In genomic region chr17:40417258-40417608, GRCh38 we compare ENCODE assay signal across 8 cellular contexts. TPM values are rescaled to one million over a fixed set of nuclear protein-coding genes. Genes with fewer than 3 reads are reported as not detected.
DNase-seq lines count a peak whose midpoint lies in the region; ATAC-seq and TF ChIP-seq lines count a peak whose summit lies in the region.

No MANE protein-coding gene starts in this region.

- ATAC-seq in activated T-helper 17 cell treated with anti-CD3 and anti-CD28 coated beads, Interleukin-2, amount 50 U/mL, for 72 hours (replicated peaks) = peak; percentile 12
- ATAC-seq in left colon = peak; percentile 30
- no peak for ATAC-seq in HG02678 (IDR thresholded peaks at IDR 0.05; ENCODE audit: unreplicated experiment)

- H3K36me3 Mint-ChIP-seq in activated T-helper 17 cell treated with anti-CD3 and anti-CD28 coated beads, Interleukin-2, amount 50 U/mL, for 72 hours (ENCODE audit: low read depth) = peaks cover 56% of the 10 kb centered on the region

- TF ChIP-seq EP300 in tibial nerve (IDR thresholded peaks at IDR 0.05) = no peak

- H3K9me3 Mint-ChIP-seq in activated T-helper 17 cell treated with anti-CD3 and anti-CD28 coated beads, Interleukin-2, amount 50 U/mL, for 72 hours = no peaks in the 10 kb centered on the region

- peak overlapping the region; percentile 76 to 91 (median 87) for H3K4me3 ChIP-seq in BLaER1 treated with 17β-estradiol and CSF1 and Interleukin-3, amounts not matched to agents 10 nM and 100 nM
- peak overlapping the region; percentile 36 to 73 (median 59) for H3K4me3 ChIP-seq in tibial nerve

- H3K4me1 ChIP-seq in BLaER1 treated with 17β-estradiol and CSF1 and Interleukin-3, amounts not matched to agents 10 nM and 100 nM = peaks cover 38 to 75% (median 53%) of the 10 kb centered on the region in 10 experiments
- H3K4me1 ChIP-seq in tibial nerve = peaks cover 0 to 14% (median 8%) of the 10 kb centered on the region in 4 donors

- H3K9me3 ChIP-seq in BLaER1 treated with 17β-estradiol and CSF1 and Interleukin-3, amounts not matched to agents 10 nM and 100 nM (replicated peaks in 1 of 11) = peaks cover 0 to 6% (median 0%) of the 10 kb centered on the region in 11 experiments; a peak in 1 of 22 replicates
- H3K9me3 ChIP-seq in tibial nerve = no peaks in the 10 kb centered on the region

- peak overlapping the region; percentile 77 to 96 (median 90) for H3K9ac ChIP-seq in BLaER1 treated with 17β-estradiol and CSF1 and Interleukin-3, amounts not matched to agents 10 nM and 100 nM

- no peaks in the 10 kb centered on the region for H3K27me3 ChIP-seq in BLaER1 treated with 17β-estradiol and CSF1 and Interleukin-3, amounts not matched to agents 10 nM and 100 nM
- peaks cover 0 to 10% of the 10 kb centered on the region in 2 donors for H3K27me3 ChIP-seq in tibial nerve

- DNase-seq in GM19238 (ENCODE audit: insufficient read length, low spot score) = peak; percentile 30
- peak; percentile 20 for DNase-seq in LoVo (ENCODE audit: low spot score)
- peak in 1 of 2 donors; percentile 26 for DNase-seq in left colon
- DNase-seq in tibial nerve (ENCODE audit: low spot score in 2 of 2) = no peak
- DNase-seq in NOMO-1 treated with dmso at 0.1 percent for 144 hours (lab: John Stamatoyannopoulos, UW; ENCODE audit: unreplicated experiment) = no peak

- H3K27ac Mint-ChIP-seq in activated T-helper 17 cell treated with anti-CD3 and anti-CD28 coated beads, Interleukin-2, amount 50 U/mL, for 72 hours = peak overlapping the region; percentile 86

- TF ChIP-seq POLR2A in tibial nerve (IDR thresholded peaks at IDR 0.05) = no peak

- H4K20me1 ChIP-seq in BLaER1 treated with 17β-estradiol and CSF1 and Interleukin-3, amounts not matched to agents 10 nM and 100 nM = peaks cover 0 to 23% (median 12%) of the 10 kb centered on the region in 11 experiments; a peak in 8 of 22 replicates

- H3K27ac ChIP-seq in BLaER1 treated with 17β-estradiol and CSF1 and Interleukin-3, amounts not matched to agents 10 nM and 100 nM = peak overlapping the region in 10 of 11 experiments; percentile 30 to 95 (median 89); a peak in 20 of 22 replicates
- no peak overlapping the region for H3K27ac ChIP-seq in tibial nerve

- H3K4me2 ChIP-seq in BLaER1 treated with 17β-estradiol and CSF1 and Interleukin-3, amounts not matched to agents 10 nM and 100 nM = peak overlapping the region; percentile 82 to 99 (median 88)

- intact Hi-C loops in left colon (cut with DNase I, micrococcal nuclease) = loop anchor here in 1 of 2 donors (10.0 kb wide), 1 partner anchor 112 kb away; the partner anchor contains the start of gene RARA

- H3K36me3 ChIP-seq in BLaER1 treated with 17β-estradiol and CSF1 and Interleukin-3, amounts not matched to agents 10 nM and 100 nM = peaks cover 0 to 44% (median 31%) of the 10 kb centered on the region in 11 experiments; a peak in 19 of 22 replicates
- H3K36me3 ChIP-seq in tibial nerve = no peaks in the 10 kb centered on the region

- peak overlapping the region; percentile 96 for H3K4me3 Mint-ChIP-seq in activated T-helper 17 cell treated with anti-CD3 and anti-CD28 coated beads, Interleukin-2, amount 50 U/mL, for 72 hours

- no peak for TF ChIP-seq CTCF in tibial nerve (IDR thresholded peaks at IDR 0.05)

- 0 to 1% methylated on average over 18 of the region's 21 CpGs for WGBS in tibial nerve, 2 donors

- H3K4me1 Mint-ChIP-seq in activated T-helper 17 cell treated with anti-CD3 and anti-CD28 coated beads, Interleukin-2, amount 50 U/mL, for 72 hours = peaks cover 6% of the 10 kb centered on the region

- H3K27me3 Mint-ChIP-seq in activated T-helper 17 cell treated with anti-CD3 and anti-CD28 coated beads, Interleukin-2, amount 50 U/mL, for 72 hours = no peaks in the 10 kb centered on the region

RNA-seq across cellular contexts. Expression of gene TOP2A, which starts 0.5 kb away (rescaled TPM):
- 100 to 1,000 TPM; 230 to 257 TPM for total RNA-seq in activated T-helper 17 cell treated with anti-CD3 and anti-CD28 coated beads, Interleukin-2, amount 50 U/mL, for 72 hours
- total RNA-seq in left colon = 10 to 100 TPM; 10.9 to 30.3 TPM
- total RNA-seq in tibial nerve = 1 to 10 TPM in 3 of 4 donors, under 1 TPM in 1; 0.21 to 7.1 (median 2.6) TPM

RNA-seq across cellular contexts. Expression of gene IGFBP4, which starts 26.0 kb away (rescaled TPM):
- total RNA-seq in activated T-helper 17 cell treated with anti-CD3 and anti-CD28 coated beads, Interleukin-2, amount 50 U/mL, for 72 hours = 10 to 100 TPM in 1 of 2 donors, 1 to 10 TPM in 1; 5.3 to 33.8 TPM
- total RNA-seq in left colon = 100 to 1,000 TPM; 148 to 209 TPM
- total RNA-seq in tibial nerve = 1,000 to 10,000 TPM in 1 of 4 donors, 100 to 1,000 TPM in 3; 675 to 1,301 (median 748) TPM

RNA-seq across cellular contexts. Expression of gene GJD3, which starts 52.7 kb away (rescaled TPM):
- total RNA-seq in activated T-helper 17 cell treated with anti-CD3 and anti-CD28 coated beads, Interleukin-2, amount 50 U/mL, for 72 hours = not detected
- total RNA-seq in left colon (under 1 TPM; 0.34 to 0.81 TPM), tibial nerve (not detected)

Comparison
In these comparisons a context has a peak if more than half of its experiments do, and no peak if none do; other contexts are left out.
1. H3K27ac ChIP-seq: peak in BLaER1 treated with 17β-estradiol and CSF1 and Interleukin-3, amounts not matched to agents 10 nM and 100 nM (10 of 11); none in tibial nerve (0 of 4).
2. DNase-seq: peak in GM19238 (single experiment) and LoVo (single experiment); none in tibial nerve (0 of 2) and NOMO-1 treated with dmso at 0.1 percent for 144 hours (single experiment).
3. RNA of gene TOP2A, which starts 0.5 kb away (total RNA-seq): 230 to 257 TPM in activated T-helper 17 cell treated with anti-CD3 and anti-CD28 coated beads, Interleukin-2, amount 50 U/mL, for 72 hours; 10.9 to 30.3 TPM in left colon and 0.21 to 7.1 TPM in tibial nerve; every median in the first group is over 4 times any median in the second.
4. RNA of gene IGFBP4, which starts 26.0 kb away (total RNA-seq): 675 to 1,301 TPM in tibial nerve and 148 to 209 TPM in left colon; 5.3 to 33.8 TPM in activated T-helper 17 cell treated with anti-CD3 and anti-CD28 coated beads, Interleukin-2, amount 50 U/mL, for 72 hours; every median in the first group is over 4 times any median in the second.